ENCODE assay signal across 1 cellular context in the genomic region with DNA sequence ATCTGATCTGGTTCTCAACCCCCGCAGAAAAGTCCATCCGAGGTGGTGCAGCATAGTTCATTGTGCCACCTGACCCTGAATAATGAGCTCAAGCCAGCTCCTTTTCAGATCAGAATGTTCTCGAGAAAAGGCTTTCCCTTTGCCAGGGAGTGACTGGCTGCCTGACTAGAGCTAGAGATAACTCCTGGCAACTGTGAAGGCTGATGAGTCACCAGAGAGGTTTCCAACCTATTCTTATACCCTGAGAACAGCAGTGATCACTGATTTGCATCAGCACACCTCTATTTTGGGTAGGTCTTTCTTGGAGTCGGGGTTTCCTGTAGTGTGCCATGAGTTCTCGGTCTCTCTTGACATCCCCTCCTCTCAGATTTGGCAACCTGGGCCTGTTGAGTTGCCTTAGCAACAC.
TF ChIP-seq lines count a peak whose summit lies in the region.

No MANE protein-coding gene starts in this region.

TF ChIP-seq in K562, 482 proteins besides CTCF, POLR2A, EP300 and RAD21 (continued from another document and continues in another):
- TF ChIP-seq, protein P1, sequence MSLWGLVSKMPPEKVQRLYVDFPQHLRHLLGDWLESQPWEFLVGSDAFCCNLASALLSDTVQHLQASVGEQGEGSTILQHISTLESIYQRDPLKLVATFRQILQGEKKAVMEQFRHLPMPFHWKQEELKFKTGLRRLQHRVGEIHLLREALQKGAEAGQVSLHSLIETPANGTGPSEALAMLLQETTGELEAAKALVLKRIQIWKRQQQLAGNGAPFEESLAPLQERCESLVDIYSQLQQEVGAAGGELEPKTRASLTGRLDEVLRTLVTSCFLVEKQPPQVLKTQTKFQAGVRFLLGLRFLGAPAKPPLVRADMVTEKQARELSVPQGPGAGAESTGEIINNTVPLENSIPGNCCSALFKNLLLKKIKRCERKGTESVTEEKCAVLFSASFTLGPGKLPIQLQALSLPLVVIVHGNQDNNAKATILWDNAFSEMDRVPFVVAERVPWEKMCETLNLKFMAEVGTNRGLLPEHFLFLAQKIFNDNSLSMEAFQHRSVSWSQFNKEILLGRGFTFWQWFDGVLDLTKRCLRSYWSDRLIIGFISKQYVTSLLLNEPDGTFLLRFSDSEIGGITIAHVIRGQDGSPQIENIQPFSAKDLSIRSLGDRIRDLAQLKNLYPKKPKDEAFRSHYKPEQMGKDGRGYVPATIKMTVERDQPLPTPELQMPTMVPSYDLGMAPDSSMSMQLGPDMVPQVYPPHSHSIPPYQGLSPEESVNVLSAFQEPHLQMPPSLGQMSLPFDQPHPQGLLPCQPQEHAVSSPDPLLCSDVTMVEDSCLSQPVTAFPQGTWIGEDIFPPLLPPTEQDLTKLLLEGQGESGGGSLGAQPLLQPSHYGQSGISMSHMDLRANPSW (CRISPR knock-in tag; IDR thresholded peaks at IDR 0.05) = no peak
- TF ChIP-seq, protein P2, sequence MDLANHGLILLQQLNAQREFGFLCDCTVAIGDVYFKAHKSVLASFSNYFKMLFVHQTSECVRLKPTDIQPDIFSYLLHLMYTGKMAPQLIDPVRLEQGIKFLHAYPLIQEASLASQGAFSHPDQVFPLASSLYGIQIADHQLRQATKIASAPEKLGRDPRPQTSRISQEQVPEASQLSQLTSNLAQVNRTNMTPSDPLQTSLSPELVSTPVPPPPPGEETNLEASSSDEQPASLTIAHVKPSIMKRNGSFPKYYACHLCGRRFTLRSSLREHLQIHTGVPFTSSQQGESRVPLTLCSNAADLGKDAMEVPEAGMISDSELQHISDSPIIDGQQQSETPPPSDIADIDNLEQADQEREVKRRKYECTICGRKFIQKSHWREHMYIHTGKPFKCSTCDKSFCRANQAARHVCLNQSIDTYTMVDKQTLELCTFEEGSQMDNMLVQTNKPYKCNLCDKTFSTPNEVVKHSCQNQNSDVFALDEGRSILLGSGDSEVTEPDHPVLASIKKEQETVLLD (IDR thresholded peaks at IDR 0.05) = no peak
- TF ChIP-seq, protein P3, sequence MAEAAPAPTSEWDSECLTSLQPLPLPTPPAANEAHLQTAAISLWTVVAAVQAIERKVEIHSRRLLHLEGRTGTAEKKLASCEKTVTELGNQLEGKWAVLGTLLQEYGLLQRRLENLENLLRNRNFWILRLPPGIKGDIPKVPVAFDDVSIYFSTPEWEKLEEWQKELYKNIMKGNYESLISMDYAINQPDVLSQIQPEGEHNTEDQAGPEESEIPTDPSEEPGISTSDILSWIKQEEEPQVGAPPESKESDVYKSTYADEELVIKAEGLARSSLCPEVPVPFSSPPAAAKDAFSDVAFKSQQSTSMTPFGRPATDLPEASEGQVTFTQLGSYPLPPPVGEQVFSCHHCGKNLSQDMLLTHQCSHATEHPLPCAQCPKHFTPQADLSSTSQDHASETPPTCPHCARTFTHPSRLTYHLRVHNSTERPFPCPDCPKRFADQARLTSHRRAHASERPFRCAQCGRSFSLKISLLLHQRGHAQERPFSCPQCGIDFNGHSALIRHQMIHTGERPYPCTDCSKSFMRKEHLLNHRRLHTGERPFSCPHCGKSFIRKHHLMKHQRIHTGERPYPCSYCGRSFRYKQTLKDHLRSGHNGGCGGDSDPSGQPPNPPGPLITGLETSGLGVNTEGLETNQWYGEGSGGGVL (CRISPR knock-in tag; IDR thresholded peaks at IDR 0.05) = no peak
- TF ChIP-seq DPF2 (IDR thresholded peaks at IDR 0.05) = peak; percentile 64; the same call in 1 of the 2 replicates
- no peak for TF ChIP-seq CBFB (CRISPR knock-in tag; IDR thresholded peaks at IDR 0.05)
- TF ChIP-seq, protein P4, sequence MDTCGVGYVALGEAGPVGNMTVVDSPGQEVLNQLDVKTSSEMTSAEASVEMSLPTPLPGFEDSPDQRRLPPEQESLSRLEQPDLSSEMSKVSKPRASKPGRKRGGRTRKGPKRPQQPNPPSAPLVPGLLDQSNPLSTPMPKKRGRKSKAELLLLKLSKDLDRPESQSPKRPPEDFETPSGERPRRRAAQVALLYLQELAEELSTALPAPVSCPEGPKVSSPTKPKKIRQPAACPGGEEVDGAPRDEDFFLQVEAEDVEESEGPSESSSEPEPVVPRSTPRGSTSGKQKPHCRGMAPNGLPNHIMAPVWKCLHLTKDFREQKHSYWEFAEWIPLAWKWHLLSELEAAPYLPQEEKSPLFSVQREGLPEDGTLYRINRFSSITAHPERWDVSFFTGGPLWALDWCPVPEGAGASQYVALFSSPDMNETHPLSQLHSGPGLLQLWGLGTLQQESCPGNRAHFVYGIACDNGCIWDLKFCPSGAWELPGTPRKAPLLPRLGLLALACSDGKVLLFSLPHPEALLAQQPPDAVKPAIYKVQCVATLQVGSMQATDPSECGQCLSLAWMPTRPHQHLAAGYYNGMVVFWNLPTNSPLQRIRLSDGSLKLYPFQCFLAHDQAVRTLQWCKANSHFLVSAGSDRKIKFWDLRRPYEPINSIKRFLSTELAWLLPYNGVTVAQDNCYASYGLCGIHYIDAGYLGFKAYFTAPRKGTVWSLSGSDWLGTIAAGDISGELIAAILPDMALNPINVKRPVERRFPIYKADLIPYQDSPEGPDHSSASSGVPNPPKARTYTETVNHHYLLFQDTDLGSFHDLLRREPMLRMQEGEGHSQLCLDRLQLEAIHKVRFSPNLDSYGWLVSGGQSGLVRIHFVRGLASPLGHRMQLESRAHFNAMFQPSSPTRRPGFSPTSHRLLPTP (IDR thresholded peaks at IDR 0.05; ENCODE audit: borderline replicate concordance, extremely low read depth, insufficient read length) = no peak
- no peak for TF ChIP-seq RBM34 (IDR thresholded peaks at IDR 0.05; ENCODE audit: borderline replicate concordance, insufficient read depth, low read length)
- peak; percentile 57 for TF ChIP-seq RFX1 (IDR thresholded peaks at IDR 0.05)
- TF ChIP-seq CBFA2T2 (conservative IDR thresholded peaks at IDR 0.05) = no peak
- no peak for TF ChIP-seq HNRNPH1 (optimal IDR thresholded peaks at IDR 0.05; ENCODE audit: low read depth, low read length)
- no peak for TF ChIP-seq ERF (CRISPR knock-in tag; IDR thresholded peaks at IDR 0.05)
- TF ChIP-seq ZFP36 (IDR thresholded peaks at IDR 0.05; ENCODE audit: low read depth, low read length, partially characterized antibody) = peak; percentile 53
- TF ChIP-seq CTBP1 (IDR thresholded peaks at IDR 0.05; ENCODE audit: borderline replicate concordance) = no peak
- TF ChIP-seq, protein P5, sequence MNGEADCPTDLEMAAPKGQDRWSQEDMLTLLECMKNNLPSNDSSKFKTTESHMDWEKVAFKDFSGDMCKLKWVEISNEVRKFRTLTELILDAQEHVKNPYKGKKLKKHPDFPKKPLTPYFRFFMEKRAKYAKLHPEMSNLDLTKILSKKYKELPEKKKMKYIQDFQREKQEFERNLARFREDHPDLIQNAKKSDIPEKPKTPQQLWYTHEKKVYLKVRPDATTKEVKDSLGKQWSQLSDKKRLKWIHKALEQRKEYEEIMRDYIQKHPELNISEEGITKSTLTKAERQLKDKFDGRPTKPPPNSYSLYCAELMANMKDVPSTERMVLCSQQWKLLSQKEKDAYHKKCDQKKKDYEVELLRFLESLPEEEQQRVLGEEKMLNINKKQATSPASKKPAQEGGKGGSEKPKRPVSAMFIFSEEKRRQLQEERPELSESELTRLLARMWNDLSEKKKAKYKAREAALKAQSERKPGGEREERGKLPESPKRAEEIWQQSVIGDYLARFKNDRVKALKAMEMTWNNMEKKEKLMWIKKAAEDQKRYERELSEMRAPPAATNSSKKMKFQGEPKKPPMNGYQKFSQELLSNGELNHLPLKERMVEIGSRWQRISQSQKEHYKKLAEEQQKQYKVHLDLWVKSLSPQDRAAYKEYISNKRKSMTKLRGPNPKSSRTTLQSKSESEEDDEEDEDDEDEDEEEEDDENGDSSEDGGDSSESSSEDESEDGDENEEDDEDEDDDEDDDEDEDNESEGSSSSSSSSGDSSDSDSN (IDR thresholded peaks at IDR 0.05; ENCODE audit: borderline replicate concordance in 1 of 2, low read depth in 2 of 2, low read length in 2 of 2) = no peak
- TF ChIP-seq, protein P6, sequence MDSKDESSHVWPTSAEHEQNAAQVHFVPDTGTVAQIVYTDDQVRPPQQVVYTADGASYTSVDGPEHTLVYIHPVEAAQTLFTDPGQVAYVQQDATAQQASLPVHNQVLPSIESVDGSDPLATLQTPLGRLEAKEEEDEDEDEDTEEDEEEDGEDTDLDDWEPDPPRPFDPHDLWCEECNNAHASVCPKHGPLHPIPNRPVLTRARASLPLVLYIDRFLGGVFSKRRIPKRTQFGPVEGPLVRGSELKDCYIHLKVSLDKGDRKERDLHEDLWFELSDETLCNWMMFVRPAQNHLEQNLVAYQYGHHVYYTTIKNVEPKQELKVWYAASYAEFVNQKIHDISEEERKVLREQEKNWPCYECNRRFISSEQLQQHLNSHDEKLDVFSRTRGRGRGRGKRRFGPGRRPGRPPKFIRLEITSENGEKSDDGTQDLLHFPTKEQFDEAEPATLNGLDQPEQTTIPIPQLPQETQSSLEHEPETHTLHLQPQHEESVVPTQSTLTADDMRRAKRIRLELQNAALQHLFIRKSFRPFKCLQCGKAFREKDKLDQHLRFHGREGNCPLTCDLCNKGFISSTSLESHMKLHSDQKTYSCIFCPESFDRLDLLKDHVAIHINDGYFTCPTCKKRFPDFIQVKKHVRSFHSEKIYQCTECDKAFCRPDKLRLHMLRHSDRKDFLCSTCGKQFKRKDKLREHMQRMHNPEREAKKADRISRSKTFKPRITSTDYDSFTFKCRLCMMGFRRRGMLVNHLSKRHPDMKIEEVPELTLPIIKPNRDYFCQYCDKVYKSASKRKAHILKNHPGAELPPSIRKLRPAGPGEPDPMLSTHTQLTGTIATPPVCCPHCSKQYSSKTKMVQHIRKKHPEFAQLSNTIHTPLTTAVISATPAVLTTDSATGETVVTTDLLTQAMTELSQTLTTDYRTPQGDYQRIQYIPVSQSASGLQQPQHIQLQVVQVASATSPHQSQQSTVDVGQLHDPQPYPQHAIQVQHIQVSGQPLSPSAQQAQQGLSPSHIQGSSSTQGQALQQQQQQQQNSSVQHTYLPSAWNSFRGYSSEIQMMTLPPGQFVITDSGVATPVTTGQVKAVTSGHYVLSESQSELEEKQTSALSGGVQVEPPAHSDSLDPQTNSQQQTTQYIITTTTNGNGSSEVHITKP (IDR thresholded peaks at IDR 0.05; ENCODE audit: partially characterized antibody) = no peak
- no peak for TF ChIP-seq ZC3H8 (IDR thresholded peaks at IDR 0.05)
- peak in 1 of 2 experiments; percentile 17; a peak in 1 of 4 replicates for TF ChIP-seq KDM1A (IDR thresholded peaks at IDR 0.05)
- no peak for TF ChIP-seq ETV6 (IDR thresholded peaks at IDR 0.05; ENCODE audit: borderline replicate concordance in 1 of 2, low read depth in 2 of 2, low read length in 1 of 2)
- TF ChIP-seq ETV6 (CRISPR knock-in tag; IDR thresholded peaks at IDR 0.05; ENCODE audit: borderline replicate concordance) = no peak
- no peak for TF ChIP-seq CREBBP (IDR thresholded peaks at IDR 0.05; ENCODE audit: low read depth, low read length)
- TF ChIP-seq CAMTA2 (CRISPR knock-in tag; conservative IDR thresholded peaks at IDR 0.05) = no peak
- no peak for TF ChIP-seq SAP30 (IDR thresholded peaks at IDR 0.05; ENCODE audit: borderline replicate concordance, insufficient read depth, low read depth, low read length, poor library complexity, severe bottlenecking)
- TF ChIP-seq KDM2B (CRISPR knock-in tag; IDR thresholded peaks at IDR 0.05) = no peak
- TF ChIP-seq HNRNPLL (IDR thresholded peaks at IDR 0.05; ENCODE audit: low read depth, low read length, poor library complexity, severe bottlenecking) = no peak
- TF ChIP-seq TGIF2 (CRISPR knock-in tag; IDR thresholded peaks at IDR 0.05) = no peak
- TF ChIP-seq CREB1 (IDR thresholded peaks at IDR 0.05) = no peak
- TF ChIP-seq CREB1 (CRISPR knock-in tag; IDR thresholded peaks at IDR 0.05) = no peak
- no peak for TF ChIP-seq C11orf30 (IDR thresholded peaks at IDR 0.05; ENCODE audit: low read depth)
- TF ChIP-seq, protein P7, sequence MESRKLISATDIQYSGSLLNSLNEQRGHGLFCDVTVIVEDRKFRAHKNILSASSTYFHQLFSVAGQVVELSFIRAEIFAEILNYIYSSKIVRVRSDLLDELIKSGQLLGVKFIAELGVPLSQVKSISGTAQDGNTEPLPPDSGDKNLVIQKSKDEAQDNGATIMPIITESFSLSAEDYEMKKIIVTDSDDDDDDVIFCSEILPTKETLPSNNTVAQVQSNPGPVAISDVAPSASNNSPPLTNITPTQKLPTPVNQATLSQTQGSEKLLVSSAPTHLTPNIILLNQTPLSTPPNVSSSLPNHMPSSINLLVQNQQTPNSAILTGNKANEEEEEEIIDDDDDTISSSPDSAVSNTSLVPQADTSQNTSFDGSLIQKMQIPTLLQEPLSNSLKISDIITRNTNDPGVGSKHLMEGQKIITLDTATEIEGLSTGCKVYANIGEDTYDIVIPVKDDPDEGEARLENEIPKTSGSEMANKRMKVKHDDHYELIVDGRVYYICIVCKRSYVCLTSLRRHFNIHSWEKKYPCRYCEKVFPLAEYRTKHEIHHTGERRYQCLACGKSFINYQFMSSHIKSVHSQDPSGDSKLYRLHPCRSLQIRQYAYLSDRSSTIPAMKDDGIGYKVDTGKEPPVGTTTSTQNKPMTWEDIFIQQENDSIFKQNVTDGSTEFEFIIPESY (CRISPR knock-in tag; IDR thresholded peaks at IDR 0.05) = no peak
- no peak for TF ChIP-seq EHMT2 (IDR thresholded peaks at IDR 0.05)
- no peak for TF ChIP-seq ZFP1 (CRISPR knock-in tag; IDR thresholded peaks at IDR 0.05)
- no peak for TF ChIP-seq MYNN (IDR thresholded peaks at IDR 0.05)
- no peak for TF ChIP-seq MYNN (CRISPR knock-in tag; IDR thresholded peaks at IDR 0.05)
- peak; percentile 82 for TF ChIP-seq FOSL1 (tag; conservative IDR thresholded peaks at IDR 0.05)
